In the genomic region with DNA sequence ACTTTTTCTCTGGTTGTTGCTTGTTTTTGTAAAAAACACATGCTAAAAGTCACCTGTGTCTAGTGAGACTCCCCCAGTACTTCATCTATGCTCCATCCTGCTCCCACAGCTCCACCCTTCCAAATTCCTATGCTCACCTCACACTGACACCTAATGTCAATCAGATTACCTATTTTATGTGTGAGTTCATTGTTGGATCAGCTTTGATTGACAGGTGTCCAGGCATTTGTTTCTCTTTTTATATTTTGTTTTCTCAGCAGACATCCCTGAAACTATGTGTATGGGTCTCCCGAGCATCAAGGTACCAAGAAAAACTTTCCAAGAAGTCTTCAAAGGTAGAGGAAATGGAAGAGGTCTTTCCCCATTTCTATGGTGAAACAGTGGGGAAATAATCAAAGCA, we compare ENCODE assay signal across 1 cellular context.
A peak's percentile ranks its signal among the peaks of the same experiment; 100 is the strongest.
TF ChIP-seq lines count a peak whose summit lies in the region.

No MANE protein-coding gene starts in this region.

TF ChIP-seq in GM12878, 131 proteins besides CTCF, POLR2A, EP300 and RAD21:
- TF ChIP-seq, protein P1, sequence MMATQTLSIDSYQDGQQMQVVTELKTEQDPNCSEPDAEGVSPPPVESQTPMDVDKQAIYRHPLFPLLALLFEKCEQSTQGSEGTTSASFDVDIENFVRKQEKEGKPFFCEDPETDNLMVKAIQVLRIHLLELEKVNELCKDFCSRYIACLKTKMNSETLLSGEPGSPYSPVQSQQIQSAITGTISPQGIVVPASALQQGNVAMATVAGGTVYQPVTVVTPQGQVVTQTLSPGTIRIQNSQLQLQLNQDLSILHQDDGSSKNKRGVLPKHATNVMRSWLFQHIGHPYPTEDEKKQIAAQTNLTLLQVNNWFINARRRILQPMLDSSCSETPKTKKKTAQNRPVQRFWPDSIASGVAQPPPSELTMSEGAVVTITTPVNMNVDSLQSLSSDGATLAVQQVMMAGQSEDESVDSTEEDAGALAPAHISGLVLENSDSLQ (IDR thresholded peaks at IDR 0.05) = peak; percentile 64
- TF ChIP-seq SRF (IDR thresholded peaks at IDR 0.05; ENCODE audit: low read depth in 2 of 2, low read length in 2 of 2) = no peak
TF ChIP-seq in GM12878: peak in this region for 1.
